14 cellular contexts compared by ENCODE assay signal in genomic region chr19:5120833-5121232, GRCh38.
"Had no signal": no experiment of that assay in that cellular context is flagged by ENCODE, and none has a peak within 500 bp of the region (broad histone marks: within the 10 kb centered on the region; RNA-seq: fewer than 3 reads in every experiment).

No MANE protein-coding gene starts in this region.

- H3K4me3 Mint-ChIP-seq: activated CD4-positive, alpha-beta memory T cell treated with anti-CD3 and anti-CD28 coated beads for 36 hours; activated T-helper 1 cell treated with anti-CD3 and anti-CD28 coated beads, Interleukin-12 subunit alpha, Interleukin-12 subunit beta, Interleukin-2, Interleukin-4 antibody, amounts not matched to agents 30 ng/mL and 10 ng/mL and 1 ng/mL, durations not matched to agents 14 hours and 24 hours and 36 hours; dendritic cell treated with granulocyte-macrophage colony-stimulating factor and Interleukin-4, amounts not matched to agents 40 ng/mL and 50 ng/mL, for 4 days; immature natural killer cell; stimulated activated naive CD8-positive, alpha-beta T cell treated with anti-CD3 and anti-CD28 coated beads, Interleukin-15, Interleukin-2, amounts not matched to agents 100 ng/mL and 50 ng/mL, for 24 hours had no signal

- H3K4me1 ChIP-seq: lower lobe of right lung, upper lobe of right lung had no signal

- H3K9me3 ChIP-seq: lower lobe of right lung, testis, upper lobe of right lung had no signal

- DNase-seq: activated CD4-positive, alpha-beta memory T cell treated with anti-CD3 and anti-CD28 coated beads for 36 hours; activated naive CD4-positive, alpha-beta T cell; central memory CD4-positive, alpha-beta T cell; immature natural killer cell; left cardiac atrium; lower lobe of right lung; natural killer cell; stimulated activated CD4-positive, alpha-beta T cell treated with anti-CD3 and anti-CD28 coated beads, Interleukin-12 subunit alpha, Interleukin-12 subunit beta, amount 100 ng/mL, for 4 hours; testis; upper lobe of right lung had no signal

- H3K9me3 Mint-ChIP-seq: activated T-helper 1 cell treated with anti-CD3 and anti-CD28 coated beads, Interleukin-12 subunit alpha, Interleukin-12 subunit beta, Interleukin-2, Interleukin-4 antibody, amounts not matched to agents 30 ng/mL and 10 ng/mL and 1 ng/mL, durations not matched to agents 14 hours and 24 hours and 36 hours; immature natural killer cell; natural killer cell; stimulated activated naive CD8-positive, alpha-beta T cell treated with anti-CD3 and anti-CD28 coated beads, Interleukin-15, Interleukin-2, amounts not matched to agents 100 ng/mL and 50 ng/mL, for 24 hours had no signal

- H3K27me3 Mint-ChIP-seq: activated CD4-positive, alpha-beta memory T cell treated with anti-CD3 and anti-CD28 coated beads for 36 hours; stimulated activated naive CD8-positive, alpha-beta T cell treated with anti-CD3 and anti-CD28 coated beads, Interleukin-15, Interleukin-2, amounts not matched to agents 100 ng/mL and 50 ng/mL, for 24 hours had no signal

- H3K27me3 ChIP-seq: testis, upper lobe of right lung had no signal

- H3K4me3 ChIP-seq: lower lobe of right lung, testis, upper lobe of right lung had no signal

- ATAC-seq: esophagus mucosa, left cardiac atrium, lower lobe of right lung, natural killer cell, upper lobe of right lung had no signal

- H3K27ac Mint-ChIP-seq: activated CD4-positive, alpha-beta memory T cell treated with anti-CD3 and anti-CD28 coated beads for 36 hours; activated T-helper 1 cell treated with anti-CD3 and anti-CD28 coated beads, Interleukin-12 subunit alpha, Interleukin-12 subunit beta, Interleukin-2, Interleukin-4 antibody, amounts not matched to agents 30 ng/mL and 10 ng/mL and 1 ng/mL, durations not matched to agents 14 hours and 24 hours and 36 hours; dendritic cell treated with granulocyte-macrophage colony-stimulating factor and Interleukin-4, amounts not matched to agents 40 ng/mL and 50 ng/mL, for 4 days had no signal

- H3K27ac ChIP-seq: lower lobe of right lung, testis, upper lobe of right lung had no signal
